In genomic region chr12:68375701-68376469, GRCh38 we compare ENCODE assay signal across 13 cellular contexts. TPM values are rescaled to one million over a fixed set of nuclear protein-coding genes. Genes with fewer than 3 reads are reported as not detected.
DNase-seq lines count a peak whose midpoint lies in the region; ATAC-seq and TF ChIP-seq lines count a peak whose summit lies in the region.
"Had no signal": no experiment of that assay in that cellular context is flagged by ENCODE, and none has a peak within 500 bp of the region (broad histone marks: within the 10 kb centered on the region; RNA-seq: fewer than 3 reads in every experiment).

No MANE protein-coding gene starts in this region.

- POLR2A ChIA-PET in CD4-positive, alpha-beta T cell (lab: Charles Lee) = interaction anchor here (1.3 to 2.5 kb wide), 2 partner anchors 11 to 236 kb away, joined by 3 to 30 read pairs; no protein-coding TSS in a partner anchor

- no peak overlapping the region for H3K4me3 Mint-ChIP-seq in stimulated activated memory B cell treated with anti-CD40 and anti-IgM and Interleukin-4, amounts not matched to agents 10 μg/mL and 1 μg/mL and 100 μg/mL, for 72 hours
- no peak overlapping the region for H3K4me3 Mint-ChIP-seq in CD4-positive, alpha-beta T cell

- H3K9me3 Mint-ChIP-seq in activated naive CD4-positive, alpha-beta T cell treated with anti-CD3 and anti-CD28 coated beads, Interleukin-2, amount 50 U/mL, for 72 hours = peaks cover 0 to 10% of the 10 kb centered on the region in 2 donors
- H3K9me3 Mint-ChIP-seq in stimulated activated memory B cell treated with anti-CD40 and anti-IgM and Interleukin-4, amounts not matched to agents 10 μg/mL and 1 μg/mL and 100 μg/mL, for 72 hours = no peaks in the 10 kb centered on the region
- H3K9me3 Mint-ChIP-seq in CD4-positive, alpha-beta T cell = no peaks in the 10 kb centered on the region

- ATAC-seq in activated naive CD4-positive, alpha-beta T cell treated with anti-CD3 and anti-CD28 coated beads, Interleukin-2, amount 50 U/mL, for 72 hours = no peak
- ATAC-seq in stimulated activated memory B cell treated with anti-CD40 and anti-IgM and Interleukin-4, amounts not matched to agents 10 μg/mL and 1 μg/mL and 100 μg/mL, for 72 hours = no peak
- no peak for ATAC-seq in GM19035 (IDR thresholded peaks at IDR 0.05; ENCODE audit: unreplicated experiment)
- no peak for ATAC-seq in CD4-positive, alpha-beta T cell (ENCODE audit: poor library complexity)
- ATAC-seq: HCT116, heart left ventricle had no signal

- DNase-seq in activated naive CD4-positive, alpha-beta T cell treated with anti-CD3 and anti-CD28 coated beads, Interleukin-2, amount 50 U/mL, for 72 hours (ENCODE audit: low spot score in 2 of 2) = no peak
- no peak for DNase-seq in activated naive CD4-positive, alpha-beta T cell treated with Interleukin-2 at 50 U/mL for 16 hours
- DNase-seq in NCI-H524 (lab: John Stamatoyannopoulos, UW) (peak; percentile 96 to 98), cerebellar cortex (ENCODE audit: low spot score) (peak; percentile 40), activated gamma-delta T cell treated with Interleukin-2 at 50 U/mL for 16 hours (no peak)
- DNase-seq in CD4-positive, alpha-beta T cell = no peak
- DNase-seq: BE2C, heart left ventricle, KG1, mesenchymal stem cell had no signal

- TF ChIP-seq CTCF in CD4-positive, alpha-beta T cell (IDR thresholded peaks at IDR 0.05) = no peak

- no peak overlapping the region for H3K27ac ChIP-seq in CD4-positive, alpha-beta T cell (ENCODE audit: low read depth, low read length)
- H3K27ac ChIP-seq: heart left ventricle had no signal

- peak overlapping the region; percentile 75 to 90 for H3K27ac Mint-ChIP-seq in activated naive CD4-positive, alpha-beta T cell treated with anti-CD3 and anti-CD28 coated beads, Interleukin-2, amount 50 U/mL, for 72 hours
- peak overlapping the region; percentile 98 for H3K27ac Mint-ChIP-seq in stimulated activated memory B cell treated with anti-CD40 and anti-IgM and Interleukin-4, amounts not matched to agents 10 μg/mL and 1 μg/mL and 100 μg/mL, for 72 hours
- H3K27ac Mint-ChIP-seq in CD4-positive, alpha-beta T cell = no peak overlapping the region

- H3K9me3 ChIP-seq in CD4-positive, alpha-beta T cell (ENCODE audit: control insufficient read depth, low read length) = no peaks in the 10 kb centered on the region
- H3K9me3 ChIP-seq: BE2C, heart left ventricle had no signal

- peaks cover 37% of the 10 kb centered on the region for H3K4me1 Mint-ChIP-seq in stimulated activated memory B cell treated with anti-CD40 and anti-IgM and Interleukin-4, amounts not matched to agents 10 μg/mL and 1 μg/mL and 100 μg/mL, for 72 hours
- H3K4me1 Mint-ChIP-seq in CD4-positive, alpha-beta T cell (ENCODE audit: low read depth) = peaks cover 42% of the 10 kb centered on the region

- no peaks in the 10 kb centered on the region for H3K27me3 ChIP-seq in CD4-positive, alpha-beta T cell (ENCODE audit: control insufficient read depth, insufficient read depth, low read length)
- H3K27me3 ChIP-seq: BE2C, heart left ventricle had no signal

- CTCF ChIA-PET in CD4-positive, alpha-beta T cell (lab: Charles Lee) = interaction anchor here (1.0 kb wide), 1 partner anchor 10 kb away, joined by 4 read pairs; no protein-coding TSS in a partner anchor

- H3K27me3 Mint-ChIP-seq in stimulated activated memory B cell treated with anti-CD40 and anti-IgM and Interleukin-4, amounts not matched to agents 10 μg/mL and 1 μg/mL and 100 μg/mL, for 72 hours = no peaks in the 10 kb centered on the region
- no peaks in the 10 kb centered on the region for H3K27me3 Mint-ChIP-seq in CD4-positive, alpha-beta T cell

- intact Hi-C loops in CD4-positive, alpha-beta T cell (cut with DNase I, micrococcal nuclease) = no loop called here

- H3K36me3 Mint-ChIP-seq in activated naive CD4-positive, alpha-beta T cell treated with anti-CD3 and anti-CD28 coated beads, Interleukin-2, amount 50 U/mL, for 72 hours = peaks cover 0 to 21% of the 10 kb centered on the region in 2 donors
- H3K36me3 Mint-ChIP-seq in stimulated activated memory B cell treated with anti-CD40 and anti-IgM and Interleukin-4, amounts not matched to agents 10 μg/mL and 1 μg/mL and 100 μg/mL, for 72 hours = no peaks in the 10 kb centered on the region
- H3K36me3 Mint-ChIP-seq in CD4-positive, alpha-beta T cell (ENCODE audit: low read depth) = no peaks in the 10 kb centered on the region

RNA-seq across cellular contexts. Expression of gene MDM1, which starts 43.7 kb away (rescaled TPM):
- total RNA-seq in activated naive CD4-positive, alpha-beta T cell treated with anti-CD3 and anti-CD28 coated beads, Interleukin-2, amount 50 U/mL, for 72 hours = 10 to 100 TPM; 20.7 to 38.3 TPM
- 10 to 100 TPM; 11.0 to 11.6 TPM for total RNA-seq in CD4-positive, alpha-beta T cell

Comparison
In these comparisons a context has a peak if more than half of its experiments do, and no peak if none do; other contexts are left out.
1. DNase-seq: peak in NCI-H524 (2 of 2) and cerebellar cortex (single experiment); none in activated naive CD4-positive, alpha-beta T cell treated with anti-CD3 and anti-CD28 coated beads, Interleukin-2, amount 50 U/mL, for 72 hours (0 of 2), activated naive CD4-positive, alpha-beta T cell treated with Interleukin-2 at 50 U/mL for 16 hours (single experiment), activated gamma-delta T cell treated with Interleukin-2 at 50 U/mL for 16 hours (single experiment) and CD4-positive, alpha-beta T cell (0 of 10).